16 cellular contexts compared by ENCODE assay signal in the genomic region with DNA sequence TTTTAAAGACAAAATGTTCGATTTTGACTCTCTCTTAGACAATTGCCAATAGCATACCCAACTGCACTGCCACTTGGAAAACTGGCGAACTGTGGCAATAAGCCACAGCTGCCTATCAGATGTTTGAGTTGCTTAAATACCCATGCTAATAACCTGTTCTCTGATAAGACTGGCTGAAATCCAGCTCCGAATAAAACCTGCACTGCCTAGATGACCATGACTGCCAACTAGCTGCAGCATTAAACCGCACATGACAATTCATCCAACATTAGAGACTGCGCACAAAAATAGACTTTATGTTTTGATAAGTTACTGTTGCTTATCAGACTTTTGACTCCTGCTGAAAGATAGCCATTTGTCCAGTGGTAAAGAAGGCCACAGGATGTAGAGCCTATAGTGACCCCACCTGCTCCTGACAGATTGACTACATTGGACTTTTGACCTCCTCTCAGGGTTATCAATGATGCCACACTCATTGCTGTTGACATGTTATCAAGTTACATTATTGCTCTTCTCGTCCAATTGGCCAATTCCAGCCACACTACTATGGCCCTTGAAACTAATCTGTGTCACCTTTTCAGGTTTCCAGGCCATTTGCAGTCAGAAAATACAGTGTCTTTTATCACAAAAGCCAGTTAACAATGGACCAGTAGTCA.
"Had no signal": no experiment of that assay in that cellular context is flagged by ENCODE, and none has a peak within 500 bp of the region (broad histone marks: within the 10 kb centered on the region; RNA-seq: fewer than 3 reads in every experiment).

No MANE protein-coding gene starts in this region.

- H3K36me3 Mint-ChIP-seq: activated naive CD4-positive, alpha-beta T cell treated with anti-CD3 and anti-CD28 coated beads, Interleukin-2, amount 50 U/mL, for 72 hours; memory B cell; naive thymus-derived CD8-positive, alpha-beta T cell; stimulated activated naive B cell treated with anti-CD40 and anti-IgM and Interleukin-4, amounts not matched to agents 10 μg/mL and 1 μg/mL and 100 μg/mL, for 72 hours had no signal

- H3K4me3 ChIP-seq: tibial nerve had no signal

- H3K79me2 ChIP-seq: parathyroid adenoma had no signal

- H3K4me1 ChIP-seq: parathyroid adenoma had no signal

- DNase-seq: activated B cell treated with CpG ODN at 0.5 μM for 24 hours; activated CD8-positive, alpha-beta memory T cell treated with anti-CD3 and anti-CD28 coated beads, Interleukin-2, amount 50 U/mL, for 48 hours; activated gamma-delta T cell; cerebellar nuclear complex; effector memory CD8-positive, alpha-beta T cell; stimulated activated CD4-positive, alpha-beta T cell treated with anti-CD3 and anti-CD28 coated beads, Interleukin-4, amount 100 ng/mL, for 1 hour; stimulated activated naive B cell treated with anti-CD40 and anti-IgM and Interleukin-4, amounts not matched to agents 10 μg/mL and 1 μg/mL and 100 μg/mL, for 72 hours; T-helper 1 cell had no signal

- H3K9me3 Mint-ChIP-seq: activated B cell treated with CpG ODN at 0.5 μM for 24 hours; activated CD4-positive, alpha-beta T cell treated with anti-CD3 and anti-CD28 coated beads, Interleukin-2, amount 10 ng/mL, durations not matched to agents 24 days and 14 days; activated naive CD4-positive, alpha-beta T cell treated with anti-CD3 and anti-CD28 coated beads, Interleukin-2, amount 50 U/mL, for 72 hours; dendritic cell treated with granulocyte-macrophage colony-stimulating factor and Interleukin-4, amounts not matched to agents 40 ng/mL and 50 ng/mL, for 4 days; naive thymus-derived CD8-positive, alpha-beta T cell; stimulated activated naive B cell treated with anti-CD40 and anti-IgM and Interleukin-4, amounts not matched to agents 10 μg/mL and 1 μg/mL and 100 μg/mL, for 72 hours had no signal

- H3K27ac Mint-ChIP-seq: activated B cell treated with CpG ODN at 0.5 μM for 24 hours; activated CD4-positive, alpha-beta T cell treated with anti-CD3 and anti-CD28 coated beads, Interleukin-2, amount 10 ng/mL, durations not matched to agents 24 days and 14 days; activated naive CD4-positive, alpha-beta T cell treated with anti-CD3 and anti-CD28 coated beads, Interleukin-2, amount 50 U/mL, for 72 hours; activated T-cell treated with anti-CD3 and anti-CD28 coated beads, Interleukin-2, amount 50 U/mL, for 72 hours; dendritic cell treated with granulocyte-macrophage colony-stimulating factor and Interleukin-4, amounts not matched to agents 40 ng/mL and 50 ng/mL, for 4 days; effector memory CD8-positive, alpha-beta T cell; memory B cell; naive thymus-derived CD8-positive, alpha-beta T cell; stimulated activated naive B cell treated with anti-CD40 and anti-IgM and Interleukin-4, amounts not matched to agents 10 μg/mL and 1 μg/mL and 100 μg/mL, for 72 hours had no signal

- H3K27ac ChIP-seq: parathyroid adenoma, tibial nerve had no signal

- H3K36me3 ChIP-seq: tibial nerve had no signal

- H3K27me3 ChIP-seq: tibial nerve had no signal

- ATAC-seq: activated T-cell treated with anti-CD3 and anti-CD28 coated beads, Interleukin-2, amount 50 U/mL, for 72 hours; effector memory CD8-positive, alpha-beta T cell; naive thymus-derived CD8-positive, alpha-beta T cell had no signal

- H2AFZ ChIP-seq: parathyroid adenoma had no signal

- H3K4me3 Mint-ChIP-seq: activated B cell treated with CpG ODN at 0.5 μM for 24 hours; activated CD4-positive, alpha-beta T cell treated with anti-CD3 and anti-CD28 coated beads, Interleukin-2, amount 10 ng/mL, durations not matched to agents 24 days and 14 days; activated T-cell treated with anti-CD3 and anti-CD28 coated beads, Interleukin-2, amount 50 U/mL, for 72 hours; dendritic cell treated with granulocyte-macrophage colony-stimulating factor and Interleukin-4, amounts not matched to agents 40 ng/mL and 50 ng/mL, for 4 days; effector memory CD8-positive, alpha-beta T cell; memory B cell; naive thymus-derived CD8-positive, alpha-beta T cell; stimulated activated naive B cell treated with anti-CD40 and anti-IgM and Interleukin-4, amounts not matched to agents 10 μg/mL and 1 μg/mL and 100 μg/mL, for 72 hours had no signal

- H3K9me3 ChIP-seq: tibial nerve had no signal

- H3K4me1 Mint-ChIP-seq: activated B cell treated with CpG ODN at 0.5 μM for 24 hours; activated CD4-positive, alpha-beta T cell treated with anti-CD3 and anti-CD28 coated beads, Interleukin-2, amount 10 ng/mL, durations not matched to agents 24 days and 14 days; memory B cell; naive thymus-derived CD8-positive, alpha-beta T cell; stimulated activated naive B cell treated with anti-CD40 and anti-IgM and Interleukin-4, amounts not matched to agents 10 μg/mL and 1 μg/mL and 100 μg/mL, for 72 hours had no signal

- H3K27me3 Mint-ChIP-seq: activated B cell treated with CpG ODN at 0.5 μM for 24 hours; activated CD4-positive, alpha-beta T cell treated with anti-CD3 and anti-CD28 coated beads, Interleukin-2, amount 10 ng/mL, durations not matched to agents 24 days and 14 days; effector memory CD8-positive, alpha-beta T cell; memory B cell had no signal

- H3K9ac ChIP-seq: parathyroid adenoma had no signal
